In genomic region chr2:141271346-141271745, GRCh38 we compare ENCODE assay signal across 18 cellular contexts.
"Had no signal": no experiment of that assay in that cellular context is flagged by ENCODE, and none has a peak within 500 bp of the region (broad histone marks: within the 10 kb centered on the region; RNA-seq: fewer than 3 reads in every experiment).

No MANE protein-coding gene starts in this region.

- H3K9me3 Mint-ChIP-seq: activated CD4-positive, alpha-beta T cell treated with anti-CD3 and anti-CD28 coated beads, Interleukin-2, amount 10 ng/mL, durations not matched to agents 24 days and 14 days had no signal

- H3K4me3 Mint-ChIP-seq: activated CD4-positive, alpha-beta T cell treated with anti-CD3 and anti-CD28 coated beads, Interleukin-2, amount 10 ng/mL, durations not matched to agents 24 days and 14 days; activated CD8-positive, alpha-beta T cell treated with anti-CD3 and anti-CD28 coated beads for 36 hours; activated naive CD4-positive, alpha-beta T cell treated with anti-CD3 and anti-CD28 coated beads for 36 hours; central memory CD8-positive, alpha-beta T cell; nephron progenitor cell; stimulated activated naive CD8-positive, alpha-beta T cell treated with anti-CD3 and anti-CD28 coated beads, Interleukin-15, Interleukin-2, amounts not matched to agents 100 ng/mL and 50 ng/mL, for 24 hours had no signal

- H3K27me3 Mint-ChIP-seq: activated CD4-positive, alpha-beta T cell treated with anti-CD3 and anti-CD28 coated beads, Interleukin-2, amount 10 ng/mL, durations not matched to agents 24 days and 14 days; activated CD8-positive, alpha-beta T cell treated with anti-CD3 and anti-CD28 coated beads for 36 hours; central memory CD8-positive, alpha-beta T cell; stimulated activated naive CD8-positive, alpha-beta T cell treated with anti-CD3 and anti-CD28 coated beads, Interleukin-15, Interleukin-2, amounts not matched to agents 100 ng/mL and 50 ng/mL, for 24 hours had no signal

- H3K4me1 Mint-ChIP-seq: activated CD4-positive, alpha-beta T cell treated with anti-CD3 and anti-CD28 coated beads, Interleukin-2, amount 10 ng/mL, durations not matched to agents 24 days and 14 days; central memory CD8-positive, alpha-beta T cell; nephron progenitor cell had no signal

- H3K27ac Mint-ChIP-seq: activated CD4-positive, alpha-beta T cell treated with anti-CD3 and anti-CD28 coated beads, Interleukin-2, amount 10 ng/mL, durations not matched to agents 24 days and 14 days; activated CD8-positive, alpha-beta T cell treated with anti-CD3 and anti-CD28 coated beads for 36 hours; activated naive CD4-positive, alpha-beta T cell treated with anti-CD3 and anti-CD28 coated beads for 36 hours; activated T-helper 2 cell treated with anti-CD3 and anti-CD28 coated beads, Interferon-gamma antibody, Interleukin-2, Interleukin-4, amounts not matched to agents 10 μg/mL and 5 μg/mL and 100 μg/mL, durations not matched to agents 14 hours and 24 hours and 36 hours; nephron progenitor cell; stimulated activated naive CD8-positive, alpha-beta T cell treated with anti-CD3 and anti-CD28 coated beads, Interleukin-15, Interleukin-2, amounts not matched to agents 100 ng/mL and 50 ng/mL, for 24 hours had no signal

- H3K27ac ChIP-seq: tibial nerve had no signal

- H3K36me3 ChIP-seq: tibial nerve had no signal

- DNase-seq: activated CD4-positive, alpha-beta T cell treated with anti-CD3 and anti-CD28 coated beads, Interleukin-2, amount 10 ng/mL, durations not matched to agents 24 days and 14 days; activated CD8-positive, alpha-beta T cell treated with anti-CD3 and anti-CD28 coated beads for 36 hours; activated naive CD4-positive, alpha-beta T cell treated with anti-CD3 and anti-CD28 coated beads for 36 hours; activated T-cell treated with anti-CD3 and anti-CD28 coated beads, Interleukin-2, amount 50 U/mL, for 1 hour; aorta; cortex of kidney; effector CD4-positive, alpha-beta T cell; left cardiac atrium; midbrain; nephron progenitor cell; nucleus accumbens; retina; T-helper 1 cell; T-helper 9 cell had no signal

- H3K27me3 ChIP-seq: tibial nerve had no signal

- ATAC-seq: activated CD8-positive, alpha-beta T cell treated with anti-CD3 and anti-CD28 coated beads for 36 hours; left cardiac atrium had no signal

- H3K4me3 ChIP-seq: tibial nerve had no signal

- H3K4me1 ChIP-seq: tibial nerve had no signal
